16 cellular contexts compared by ENCODE assay signal in genomic region chr7:95715274-95715673, GRCh38. TPM values are rescaled to one million over a fixed set of nuclear protein-coding genes. Genes with fewer than 3 reads are reported as not detected.
A peak's percentile ranks its signal among the peaks of the same experiment; 100 is the strongest.
DNase-seq lines count a peak whose midpoint lies in the region; ATAC-seq and TF ChIP-seq lines count a peak whose summit lies in the region.
"Had no signal": no experiment of that assay in that cellular context is flagged by ENCODE, and none has a peak within 500 bp of the region (broad histone marks: within the 10 kb centered on the region; RNA-seq: fewer than 3 reads in every experiment).

No MANE protein-coding gene starts in this region.

- no peak for TF ChIP-seq CTCF in adrenal gland (IDR thresholded peaks at IDR 0.05)

- intact Hi-C loops in adrenal gland (cut with DNase I), result no loop called here

- no peaks in the 10 kb centered on the region for H3K36me3 ChIP-seq in adrenal gland (replicated peaks in 1 of 2)
- H3K36me3 ChIP-seq: thyroid gland had no signal

- no peak overlapping the region for H3K4me3 ChIP-seq in adrenal gland
- H3K4me3 ChIP-seq: thyroid gland had no signal

- ATAC-seq in GM18499 (IDR thresholded peaks at IDR 0.05; ENCODE audit: insufficient read depth, unreplicated experiment) (peak; percentile 82), GM19467 (IDR thresholded peaks at IDR 0.05; ENCODE audit: unreplicated experiment) (peak; percentile 92), HG02884 (IDR thresholded peaks at IDR 0.05; ENCODE audit: unreplicated experiment) (peak; percentile 66), HG03558 (IDR thresholded peaks at IDR 0.05; ENCODE audit: extremely low read depth, unreplicated experiment) (peak; percentile 82)
- ATAC-seq: activated CD8-positive, alpha-beta T cell treated with anti-CD3 and anti-CD28 coated beads for 36 hours; naive thymus-derived CD8-positive, alpha-beta T cell; sciatic nerve had no signal

- H3K27me3 ChIP-seq in adrenal gland, result no peaks in the 10 kb centered on the region
- H3K27me3 ChIP-seq: thyroid gland had no signal

- DNase-seq in adrenal gland, result no peak
- DNase-seq in activated CD4-positive, alpha-beta T cell treated with anti-CD3 and anti-CD28 coated beads, Interleukin-2, amount 50 U/mL, for 48 hours, result no peak
- DNase-seq in activated CD8-positive, alpha-beta memory T cell treated with anti-CD3 and anti-CD28 coated beads, Interleukin-2, amount 50 U/mL, for 48 hours, result no peak
- DNase-seq in amniotic stem cell (lab: John Stamatoyannopoulos, UW), result no peak
- DNase-seq: activated CD8-positive, alpha-beta T cell treated with anti-CD3 and anti-CD28 coated beads for 36 hours; activated naive CD8-positive, alpha-beta T cell treated with anti-CD3 and anti-CD28 coated beads, Interleukin-2, amount 10 ng/mL, durations not matched to agents 7 days and 5 days; foreskin melanocyte; naive thymus-derived CD8-positive, alpha-beta T cell; NCI-H1694; T-helper 1 cell; thyroid gland had no signal

- H3K4me1 ChIP-seq in adrenal gland (replicated peaks in 1 of 2), result no peaks in the 10 kb centered on the region
- H3K4me1 ChIP-seq: thyroid gland had no signal

- H3K9me3 ChIP-seq in adrenal gland (replicated peaks in 1 of 3), result no peaks in the 10 kb centered on the region
- H3K9me3 ChIP-seq: thyroid gland had no signal

- no peak overlapping the region for H3K27ac ChIP-seq in adrenal gland
- H3K27ac ChIP-seq: thyroid gland had no signal

- no peak for TF ChIP-seq POLR2A in adrenal gland (IDR thresholded peaks at IDR 0.05)

RNA-seq across cellular contexts. Expression of gene DYNC1I1, which starts 57.1 kb away (rescaled TPM):
- total RNA-seq in adrenal gland, result 10 to 100 TPM in 3 of 8 donors, 1 to 10 TPM in 4, under 1 TPM in 1; 0.97 to 42.6 (median 9.5) TPM
- 10 to 100 TPM in 1 of 3 donors, 1 to 10 TPM in 2; 2.5 to 13.7 (median 5.6) TPM for polyA plus RNA-seq in adrenal gland
- total RNA-seq: activated CD8-positive, alpha-beta T cell treated with anti-CD3 and anti-CD28 coated beads for 36 hours; activated naive CD8-positive, alpha-beta T cell treated with anti-CD3 and anti-CD28 coated beads, Interleukin-2, amount 10 ng/mL, durations not matched to agents 7 days and 5 days; naive thymus-derived CD8-positive, alpha-beta T cell had no signal
- polyA plus RNA-seq: naive thymus-derived CD8-positive, alpha-beta T cell had no signal
